In the genomic region with DNA sequence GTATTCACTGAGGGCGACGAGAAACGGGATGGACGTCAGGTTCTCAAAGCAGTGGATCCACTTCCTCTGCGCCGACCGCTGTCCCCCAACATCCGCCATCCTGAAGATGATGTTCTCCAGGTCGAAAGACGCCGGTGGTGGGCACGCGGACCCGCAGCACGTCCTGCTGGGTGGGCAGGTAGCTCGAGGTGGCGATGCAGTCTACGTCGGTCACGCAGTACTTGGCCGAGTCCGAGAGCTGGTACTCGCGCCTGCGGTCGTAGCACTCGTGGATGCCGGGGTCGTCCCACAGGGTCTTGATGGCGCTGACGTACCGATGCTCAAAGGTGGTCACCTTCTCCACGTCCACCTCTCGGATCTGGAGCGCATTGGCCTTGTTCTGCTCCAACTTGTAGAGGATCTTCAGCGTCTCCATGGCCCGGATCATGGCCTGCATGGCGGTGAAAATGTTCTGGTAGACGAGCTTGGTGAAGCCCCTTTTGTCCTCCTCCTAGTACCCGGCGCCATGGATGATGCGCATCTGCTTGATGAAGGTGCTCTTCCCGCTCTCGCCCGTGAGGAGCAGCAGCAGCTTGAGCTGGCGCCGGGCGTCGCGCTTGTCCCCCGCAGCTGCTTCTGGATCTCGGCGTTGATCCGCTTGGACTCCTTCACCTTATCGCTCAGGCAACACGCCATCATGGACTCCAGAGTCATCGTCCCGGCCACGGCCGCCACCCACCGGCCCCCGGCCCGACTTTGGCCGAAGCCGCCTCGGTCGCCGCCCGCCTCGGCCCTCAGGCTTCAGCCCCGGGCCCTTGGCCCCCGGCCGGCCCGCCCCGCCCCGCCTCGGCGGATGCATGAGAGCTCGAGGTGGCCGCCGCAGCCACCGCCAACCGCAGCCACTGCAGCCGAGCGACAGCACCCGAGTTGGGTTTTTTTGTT, we compare ENCODE assay signal across 9 cellular contexts.
A peak's percentile ranks its signal among the peaks of the same experiment; 100 is the strongest.
DNase-seq lines count a peak whose midpoint lies in the region; ATAC-seq, FAIRE-seq and TF ChIP-seq lines count a peak whose summit lies in the region.
"Had no signal": no experiment of that assay in that cellular context is flagged by ENCODE, and none has a peak within 500 bp of the region (broad histone marks: within the 10 kb centered on the region; RNA-seq: fewer than 3 reads in every experiment).

No MANE protein-coding gene starts in this region.

- peaks cover 0 to 9% (median 5%) of the 10 kb centered on the region in 4 donors for H3K27me3 ChIP-seq in upper lobe of left lung

- TF ChIP-seq CTCF in upper lobe of left lung (IDR thresholded peaks at IDR 0.05) (no peak), osteocyte (IDR thresholded peaks at IDR 0.05) (no peak)

- ATAC-seq in upper lobe of left lung (ENCODE audit: low FRiP score in 2 of 2) = peak in 1 of 2 donors; percentile 65

- no peak for TF ChIP-seq POLR2A in upper lobe of left lung (IDR thresholded peaks at IDR 0.05)

- H3K9me3 Mint-ChIP-seq in osteocyte (ENCODE audit: unreplicated experiment) = no peaks in the 10 kb centered on the region

- H3K27ac Mint-ChIP-seq in osteocyte (ENCODE audit: unreplicated experiment) = no peak overlapping the region

- no peaks in the 10 kb centered on the region for H3K4me1 Mint-ChIP-seq in osteocyte (ENCODE audit: unreplicated experiment)

- no peak for FAIRE-seq in HTR-8/SVneo (lab: Jason Lieb, UNC)
- FAIRE-seq: TTC549 had no signal

- no peak for TF ChIP-seq EP300 in upper lobe of left lung (IDR thresholded peaks at IDR 0.05)

- no peak overlapping the region for H3K4me3 Mint-ChIP-seq in osteocyte (ENCODE audit: unreplicated experiment)

- peak overlapping the region in 3 of 4 donors; percentile 23 to 43 (median 38) for H3K4me3 ChIP-seq in upper lobe of left lung

- H3K27me3 Mint-ChIP-seq in osteocyte (ENCODE audit: unreplicated experiment) = peaks cover 5% of the 10 kb centered on the region

- no peaks in the 10 kb centered on the region for H3K36me3 ChIP-seq in upper lobe of left lung

- peaks cover 4 to 10% (median 7%) of the 10 kb centered on the region in 4 donors for H3K4me1 ChIP-seq in upper lobe of left lung

- DNase-seq in activated T-cell treated with anti-CD3 and anti-CD28 coated beads for 48 hours (ENCODE audit: low read depth) = peak; percentile 21
- DNase-seq in activated T-cell treated with anti-CD3 and anti-CD28 coated beads for 4 hours = no peak
- DNase-seq in activated gamma-delta T cell treated with anti-CD3 and anti-CD28 coated beads, Interleukin-2, amount 50 U/mL, for 16 hours (ENCODE audit: low read depth) = peak; percentile 6
- DNase-seq in hepatic stellate cell (ENCODE audit: low spot score) = peak; percentile 43
- DNase-seq in upper lobe of left lung = peak in 1 of 2 donors; percentile 89
- no peak for DNase-seq in osteocyte (ENCODE audit: extremely low spot score, unreplicated experiment)
- no peak for DNase-seq in HTR-8/SVneo (ENCODE audit: insufficient read length, low spot score)
- no peak for DNase-seq in cortex of kidney (lab: John Stamatoyannopoulos, UW)

- H3K36me3 Mint-ChIP-seq in osteocyte (ENCODE audit: unreplicated experiment) = no peaks in the 10 kb centered on the region

- no peak overlapping the region for H3K27ac ChIP-seq in upper lobe of left lung

- WGBS in upper lobe of left lung, 2 donors = 46 to 73% methylated on average over 63 to 86 of the region's 86 CpGs

- H3K9me3 ChIP-seq in upper lobe of left lung = no peaks in the 10 kb centered on the region

Comparison
In these comparisons a context has a peak if more than half of its experiments do, and no peak if none do; other contexts are left out.
1. DNase-seq: peak in activated T-cell treated with anti-CD3 and anti-CD28 coated beads for 48 hours (single experiment), activated gamma-delta T cell treated with anti-CD3 and anti-CD28 coated beads, Interleukin-2, amount 50 U/mL, for 16 hours (single experiment) and hepatic stellate cell (single experiment); none in activated T-cell treated with anti-CD3 and anti-CD28 coated beads for 4 hours (single experiment), osteocyte (single experiment), HTR-8/SVneo (single experiment) and cortex of kidney (single experiment).